27 cellular contexts compared by ENCODE assay signal in genomic region chr6:147087641-147088040, GRCh38.
"Had no signal": no experiment of that assay in that cellular context is flagged by ENCODE, and none has a peak within 500 bp of the region (broad histone marks: within the 10 kb centered on the region; RNA-seq: fewer than 3 reads in every experiment).

No MANE protein-coding gene starts in this region.

- H3K9me3 Mint-ChIP-seq: activated T-helper 1 cell treated with anti-CD3 and anti-CD28 coated beads, Interleukin-12 subunit alpha, Interleukin-12 subunit beta, Interleukin-2, Interleukin-4 antibody, amounts not matched to agents 30 ng/mL and 10 ng/mL and 1 ng/mL, durations not matched to agents 14 hours and 24 hours and 36 hours had no signal

- H3K4me3 Mint-ChIP-seq: activated CD4-positive, alpha-beta T cell treated with anti-CD3 and anti-CD28 coated beads for 36 hours; activated CD8-positive, alpha-beta T cell treated with anti-CD3 and anti-CD28 coated beads for 36 hours; activated naive CD4-positive, alpha-beta T cell treated with anti-CD3 and anti-CD28 coated beads, Interleukin-2, amount 50 U/mL, for 24 hours; activated T-helper 1 cell treated with anti-CD3 and anti-CD28 coated beads, Interleukin-12 subunit alpha, Interleukin-12 subunit beta, Interleukin-2, Interleukin-4 antibody, amounts not matched to agents 30 ng/mL and 10 ng/mL and 1 ng/mL, durations not matched to agents 14 hours and 24 hours and 36 hours; brain; IgD-negative memory B cell had no signal

- H3K27ac Mint-ChIP-seq: activated CD4-positive, alpha-beta T cell treated with anti-CD3 and anti-CD28 coated beads for 36 hours; activated CD8-positive, alpha-beta T cell treated with anti-CD3 and anti-CD28 coated beads for 36 hours; activated naive CD4-positive, alpha-beta T cell treated with anti-CD3 and anti-CD28 coated beads, Interleukin-2, amount 50 U/mL, for 24 hours; activated T-helper 1 cell treated with anti-CD3 and anti-CD28 coated beads, Interleukin-12 subunit alpha, Interleukin-12 subunit beta, Interleukin-2, Interleukin-4 antibody, amounts not matched to agents 30 ng/mL and 10 ng/mL and 1 ng/mL, durations not matched to agents 14 hours and 24 hours and 36 hours; brain; IgD-negative memory B cell had no signal

- H3K27me3 Mint-ChIP-seq: activated naive CD4-positive, alpha-beta T cell treated with anti-CD3 and anti-CD28 coated beads, Interleukin-2, amount 50 U/mL, for 24 hours; IgD-negative memory B cell had no signal

- H3K4me1 Mint-ChIP-seq: activated CD4-positive, alpha-beta T cell treated with anti-CD3 and anti-CD28 coated beads for 36 hours; brain; IgD-negative memory B cell had no signal

- DNase-seq: activated CD4-positive, alpha-beta T cell treated with anti-CD3 and anti-CD28 coated beads for 36 hours; activated CD8-positive, alpha-beta memory T cell treated with anti-CD3 and anti-CD28 coated beads, Interleukin-2, amount 50 U/mL, for 4 hours; activated CD8-positive, alpha-beta T cell treated with anti-CD3 and anti-CD28 coated beads for 36 hours; activated effector memory CD4-positive, alpha-beta T cell treated with Interleukin-2 at 50 U/mL for 16 hours; activated naive CD4-positive, alpha-beta T cell; activated T-cell treated with anti-CD3 and anti-CD28 coated beads, Interleukin-2, amount 50 U/mL, for 1 hour; amygdala; KG1; MV-4-11; NCI-H1092 treated with DMSO at 0.1 percent for 48 hours; NCI-H1417 treated with DMSO at 0.1 percent for 48 hours; NCI-H1694; NCI-H2029; NCI-H2107; NCI-H2171 treated with DMSO at 0.1 percent for 48 hours; NCI-H345; NCI-H510A; NCI-H526 treated with DMSO at 0.1 percent for 48 hours; NCI-H82; OCI-M1; RPMI8226; T-helper 1 cell; WERI-Rb-1 had no signal
